17 cellular contexts compared by ENCODE assay signal in the genomic region with DNA sequence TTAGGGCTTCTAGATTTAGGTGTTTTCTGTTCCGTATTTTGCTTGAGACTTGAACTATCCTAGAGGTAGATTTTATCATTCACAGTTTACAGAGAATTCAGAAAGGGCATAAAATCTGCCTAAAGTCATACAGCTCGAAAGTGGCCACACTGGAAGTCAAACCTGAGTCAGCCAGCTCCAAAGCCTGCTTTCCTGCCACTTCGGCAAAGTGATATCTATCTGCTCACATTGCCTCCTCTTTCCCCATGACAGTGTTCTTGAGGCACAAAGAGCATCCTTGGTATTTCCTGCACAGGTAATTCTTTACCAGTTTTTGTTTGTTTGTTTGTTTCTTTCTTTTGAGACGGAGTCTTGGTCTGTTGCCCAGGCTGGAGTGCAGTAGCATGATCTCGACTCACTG. TPM values are rescaled to one million over a fixed set of nuclear protein-coding genes. Genes with fewer than 3 reads are reported as not detected.
DNase-seq lines count a peak whose midpoint lies in the region; ATAC-seq and TF ChIP-seq lines count a peak whose summit lies in the region.
"Had no signal": no experiment of that assay in that cellular context is flagged by ENCODE, and none has a peak within 500 bp of the region (broad histone marks: within the 10 kb centered on the region; RNA-seq: fewer than 3 reads in every experiment).

No MANE protein-coding gene starts in this region.

- no peak overlapping the region for H3K4me3 Mint-ChIP-seq in natural killer cell
- H3K4me3 Mint-ChIP-seq in natural killer cell treated with Interleukin-12 subunit alpha and Interleukin-12 subunit beta and Interleukin-15 and Interleukin-18, amount 100 ng/mL, for 72 hours: no peak overlapping the region
- no peak overlapping the region for H3K4me3 Mint-ChIP-seq in activated T-helper 17 cell treated with anti-CD3 and anti-CD28 coated beads, Interleukin-2, amount 50 U/mL, for 72 hours
- no peak overlapping the region for H3K4me3 Mint-ChIP-seq in nephron progenitor cell
- H3K4me3 Mint-ChIP-seq: CD4-positive, CD25-positive, alpha-beta regulatory T cell; GM23338 had no signal

- ATAC-seq in natural killer cell (no peak), GM19397 (IDR thresholded peaks at IDR 0.05; ENCODE audit: unreplicated experiment) (no peak)
- no peak for ATAC-seq in natural killer cell treated with Interleukin-12 subunit alpha and Interleukin-12 subunit beta and Interleukin-15 and Interleukin-18, amount 100 ng/mL, for 72 hours
- ATAC-seq in activated T-helper 17 cell treated with anti-CD3 and anti-CD28 coated beads, Interleukin-2, amount 50 U/mL, for 72 hours (replicated peaks): no peak
- ATAC-seq: GM12878, GM23338 had no signal

- H3K36me3 Mint-ChIP-seq in natural killer cell: no peaks in the 10 kb centered on the region
- no peaks in the 10 kb centered on the region for H3K36me3 Mint-ChIP-seq in natural killer cell treated with Interleukin-12 subunit alpha and Interleukin-12 subunit beta and Interleukin-15 and Interleukin-18, amount 100 ng/mL, for 72 hours
- no peaks in the 10 kb centered on the region for H3K36me3 Mint-ChIP-seq in activated T-helper 17 cell treated with anti-CD3 and anti-CD28 coated beads, Interleukin-2, amount 50 U/mL, for 72 hours (ENCODE audit: low read depth)
- peaks cover 8% of the 10 kb centered on the region for H3K36me3 Mint-ChIP-seq in nephron progenitor cell (ENCODE audit: low read depth)
- H3K36me3 Mint-ChIP-seq: CD4-positive, CD25-positive, alpha-beta regulatory T cell had no signal

- intact Hi-C loops in natural killer cell (cut with micrococcal nuclease) (no loop called here), colonic mucosa (cut with DNase I) (no loop called here)

- peaks cover 4% of the 10 kb centered on the region for H3K27me3 ChIP-seq in colonic mucosa
- H3K27me3 ChIP-seq: BLaER1 treated with 17β-estradiol and CSF1 and Interleukin-3, amounts not matched to agents 10 nM and 100 nM had no signal

- no peaks in the 10 kb centered on the region for H3K4me1 ChIP-seq in colonic mucosa
- H3K4me1 ChIP-seq: BLaER1 treated with 17β-estradiol and CSF1 and Interleukin-3, amounts not matched to agents 10 nM and 100 nM had no signal

- no peak overlapping the region for H3K27ac ChIP-seq in colonic mucosa
- H3K27ac ChIP-seq: BLaER1 treated with 17β-estradiol and CSF1 and Interleukin-3, amounts not matched to agents 10 nM and 100 nM had no signal

- no peak overlapping the region for H3K9ac ChIP-seq in colonic mucosa (ENCODE audit: low read depth in 2 of 2, low read length in 2 of 2)
- H3K9ac ChIP-seq: BLaER1 treated with 17β-estradiol and CSF1 and Interleukin-3, amounts not matched to agents 10 nM and 100 nM had no signal

- no peak overlapping the region for H3K4me3 ChIP-seq in colonic mucosa
- H3K4me3 ChIP-seq: BLaER1 treated with 17β-estradiol and CSF1 and Interleukin-3, amounts not matched to agents 10 nM and 100 nM; GM12878; GM23338 had no signal

- H3K27me3 Mint-ChIP-seq in natural killer cell (ENCODE audit: low read depth in 2 of 2): peaks cover 11 to 27% of the 10 kb centered on the region in 2 donors
- peaks cover 12 to 22% of the 10 kb centered on the region in 2 donors for H3K27me3 Mint-ChIP-seq in natural killer cell treated with Interleukin-12 subunit alpha and Interleukin-12 subunit beta and Interleukin-15 and Interleukin-18, amount 100 ng/mL, for 72 hours
- peaks cover 26% of the 10 kb centered on the region for H3K27me3 Mint-ChIP-seq in activated T-helper 17 cell treated with anti-CD3 and anti-CD28 coated beads, Interleukin-2, amount 50 U/mL, for 72 hours
- peaks cover 16% of the 10 kb centered on the region for H3K27me3 Mint-ChIP-seq in nephron progenitor cell (ENCODE audit: low read depth, poor library complexity)

- DNase-seq in natural killer cell: no peak
- no peak for DNase-seq in natural killer cell treated with Interleukin-12 subunit alpha and Interleukin-12 subunit beta and Interleukin-15 and Interleukin-18, amount 100 ng/mL, for 72 hours (ENCODE audit: low spot score)
- DNase-seq in nephron progenitor cell: no peak
- no peak for DNase-seq in colonic mucosa
- no peak for DNase-seq in putamen (ENCODE audit: low spot score)
- DNase-seq: ACHN; Calu3; CD4-positive, CD25-positive, alpha-beta regulatory T cell; DMS 273 treated with DMSO at 0.1 percent for 48 hours; H7 had no signal

- H3K4me1 Mint-ChIP-seq in natural killer cell: peaks cover 16% of the 10 kb centered on the region in 2 donors
- peaks cover 10 to 30% of the 10 kb centered on the region in 2 donors for H3K4me1 Mint-ChIP-seq in natural killer cell treated with Interleukin-12 subunit alpha and Interleukin-12 subunit beta and Interleukin-15 and Interleukin-18, amount 100 ng/mL, for 72 hours (ENCODE audit: low read depth in 2 of 2)
- H3K4me1 Mint-ChIP-seq in activated T-helper 17 cell treated with anti-CD3 and anti-CD28 coated beads, Interleukin-2, amount 50 U/mL, for 72 hours: no peaks in the 10 kb centered on the region
- H3K4me1 Mint-ChIP-seq in nephron progenitor cell: peaks cover 12% of the 10 kb centered on the region

- H3K27ac Mint-ChIP-seq in natural killer cell: peak overlapping the region; percentile 62 to 77
- peak overlapping the region in 1 of 2 donors; percentile 58 for H3K27ac Mint-ChIP-seq in natural killer cell treated with Interleukin-12 subunit alpha and Interleukin-12 subunit beta and Interleukin-15 and Interleukin-18, amount 100 ng/mL, for 72 hours
- H3K27ac Mint-ChIP-seq in activated T-helper 17 cell treated with anti-CD3 and anti-CD28 coated beads, Interleukin-2, amount 50 U/mL, for 72 hours: peak overlapping the region; percentile 63
- peak overlapping the region; percentile 84 for H3K27ac Mint-ChIP-seq in nephron progenitor cell
- H3K27ac Mint-ChIP-seq: GM23338 had no signal

- no peaks in the 10 kb centered on the region for H3K36me3 ChIP-seq in colonic mucosa
- H3K36me3 ChIP-seq: BLaER1 treated with 17β-estradiol and CSF1 and Interleukin-3, amounts not matched to agents 10 nM and 100 nM had no signal

- H3K9me3 ChIP-seq in colonic mucosa: no peaks in the 10 kb centered on the region
- H3K9me3 ChIP-seq: BLaER1 treated with 17β-estradiol and CSF1 and Interleukin-3, amounts not matched to agents 10 nM and 100 nM had no signal

- TF ChIP-seq CTCF in natural killer cell (IDR thresholded peaks at IDR 0.05) (no peak), nephron progenitor cell (IDR thresholded peaks at IDR 0.05) (no peak), colonic mucosa (IDR thresholded peaks at IDR 0.05) (no peak)

- H3K9me3 Mint-ChIP-seq in natural killer cell: no peaks in the 10 kb centered on the region
- H3K9me3 Mint-ChIP-seq in natural killer cell treated with Interleukin-12 subunit alpha and Interleukin-12 subunit beta and Interleukin-15 and Interleukin-18, amount 100 ng/mL, for 72 hours: no peaks in the 10 kb centered on the region
- H3K9me3 Mint-ChIP-seq in activated T-helper 17 cell treated with anti-CD3 and anti-CD28 coated beads, Interleukin-2, amount 50 U/mL, for 72 hours: no peaks in the 10 kb centered on the region
- H3K9me3 Mint-ChIP-seq in nephron progenitor cell: peaks cover 13% of the 10 kb centered on the region

RNA-seq across cellular contexts. Expression of a gene that starts 19.4 kb away (rescaled TPM):
- under 1 TPM in 2 of 3 donors, not detected in 1; 0.25 to 0.31 TPM for total RNA-seq in natural killer cell
- total RNA-seq in natural killer cell treated with Interleukin-12 subunit alpha and Interleukin-12 subunit beta and Interleukin-15 and Interleukin-18, amount 100 ng/mL, for 72 hours: under 1 TPM in 1 of 2 donors, not detected in 1; 0.14 TPM
- total RNA-seq in activated T-helper 17 cell treated with anti-CD3 and anti-CD28 coated beads, Interleukin-2, amount 50 U/mL, for 72 hours: under 1 TPM in 1 of 2 donors, not detected in 1; 0.05 TPM
- total RNA-seq in colonic mucosa: under 1 TPM; 0.20 to 0.74 TPM
- total RNA-seq: CD4-positive, CD25-positive, alpha-beta regulatory T cell had no signal

RNA-seq across cellular contexts. Expression of a gene that starts 53.3 kb away (rescaled TPM):
- total RNA-seq in natural killer cell: not detected
- not detected for total RNA-seq in natural killer cell treated with Interleukin-12 subunit alpha and Interleukin-12 subunit beta and Interleukin-15 and Interleukin-18, amount 100 ng/mL, for 72 hours
- total RNA-seq in activated T-helper 17 cell treated with anti-CD3 and anti-CD28 coated beads, Interleukin-2, amount 50 U/mL, for 72 hours: not detected
- total RNA-seq in colonic mucosa: not detected
- total RNA-seq: A172; Calu3; CD4-positive, CD25-positive, alpha-beta regulatory T cell; G401; GM12878; GM23338 had no signal
